Comparison of ENCODE assay signal across 9 cellular contexts in genomic region chr2:12716250-12717190, GRCh38. TPM values are rescaled to one million over a fixed set of nuclear protein-coding genes. Genes with fewer than 3 reads are reported as not detected.
DNase-seq lines count a peak whose midpoint lies in the region; ATAC-seq, FAIRE-seq and TF ChIP-seq lines count a peak whose summit lies in the region.
"Had no signal": no experiment of that assay in that cellular context is flagged by ENCODE, and none has a peak within 500 bp of the region (broad histone marks: within the 10 kb centered on the region; RNA-seq: fewer than 3 reads in every experiment).

TSS of gene TRIB2 (plus strand) at chr2:12716936. CDS start at chr2:12718308, 1,372 bp downstream.

- peaks cover 46% of the 10 kb centered on the region for H3K4me1 Mint-ChIP-seq in CD14-positive monocyte
- peaks cover 24% of the 10 kb centered on the region for H3K4me1 Mint-ChIP-seq in endothelial cell (ENCODE audit: unreplicated experiment)
- peaks cover 45% of the 10 kb centered on the region for H3K4me1 Mint-ChIP-seq in mesothelial cell of epicardium

- DNase-seq in CD14-positive monocyte (ENCODE audit: low spot score) (no peak), HTR-8/SVneo (ENCODE audit: insufficient read length, low spot score) (peak; percentile 71), endothelial cell (ENCODE audit: low spot score) (peak; percentile 81), mesothelial cell of epicardium (ENCODE audit: low spot score in 2 of 2, unreplicated experiment in 2 of 2) (peak; percentile 58 to 76)
- peak; percentile 90 for DNase-seq in activated CD8-positive, alpha-beta memory T cell treated with anti-CD3 and anti-CD28 coated beads, Interleukin-2, amount 50 U/mL, for 48 hours
- peak; percentile 82 to 83 for DNase-seq in stimulated activated CD8-positive, alpha-beta memory T cell treated with anti-CD3 and anti-CD28 coated beads, Interleukin-15, amount 100 ng/mL, for 4 hours (ENCODE audit: low read depth in 2 of 2)

- peaks cover 33% of the 10 kb centered on the region for H3K4me1 ChIP-seq in OCI-LY1 (ENCODE audit: insufficient read depth, low read length, severe bottlenecking)

- ATAC-seq in GM19463 (IDR thresholded peaks at IDR 0.05; ENCODE audit: unreplicated experiment), result peak; percentile 46

- peaks cover 25% of the 10 kb centered on the region for H3K36me3 ChIP-seq in OCI-LY1 (ENCODE audit: insufficient read depth, low read length)

- no peaks in the 10 kb centered on the region for H4K20me1 ChIP-seq in OCI-LY1 (ENCODE audit: insufficient read depth, low read length)

- H3K9me3 Mint-ChIP-seq in CD14-positive monocyte (peaks cover 0 to 27% (median 14%) of the 10 kb centered on the region in 7 donors), endothelial cell (ENCODE audit: unreplicated experiment) (no peaks in the 10 kb centered on the region), mesothelial cell of epicardium (no peaks in the 10 kb centered on the region)

- no peaks in the 10 kb centered on the region for H3F3A ChIP-seq in OCI-LY1 (ENCODE audit: insufficient read depth, low read length)

- H3K4me2 ChIP-seq in OCI-LY1 (ENCODE audit: low read length), result peak within 1 kb of the TSS; percentile 88

- FAIRE-seq in HTR-8/SVneo (lab: Jason Lieb, UNC), result no peak
- FAIRE-seq: colon had no signal

- H3K27me3 Mint-ChIP-seq in CD14-positive monocyte (ENCODE audit: low read depth in 3 of 3) (peaks cover 47 to 75% (median 58%) of the 10 kb centered on the region in 3 donors), endothelial cell (ENCODE audit: unreplicated experiment) (peaks cover 17% of the 10 kb centered on the region), mesothelial cell of epicardium (ENCODE audit: low read depth) (peaks cover 2% of the 10 kb centered on the region)

- H3K27ac Mint-ChIP-seq in CD14-positive monocyte (peak within 1 kb of the TSS in 6 of 7 donors; percentile 15 to 83 (median 64)), endothelial cell (ENCODE audit: unreplicated experiment) (peak within 1 kb of the TSS; percentile 93), mesothelial cell of epicardium (peak within 1 kb of the TSS; percentile 90)

- peak within 1 kb of the TSS; percentile 83 for H3K27ac ChIP-seq in OCI-LY1 (ENCODE audit: low read depth, low read length, poor library complexity, severe bottlenecking)

- intact Hi-C loops in CD14-positive monocyte (cut with micrococcal nuclease), result loop anchor here in 1 of 2 donors (10.0 kb wide), 1 partner anchor 272 kb away; no protein-coding TSS in a partner anchor

- no peaks in the 10 kb centered on the region for H3K9me3 ChIP-seq in OCI-LY1 (ENCODE audit: low read length)

- H3K4me3 Mint-ChIP-seq in CD14-positive monocyte (peak within 1 kb of the TSS; percentile 97 to 98), endothelial cell (ENCODE audit: unreplicated experiment) (peak within 1 kb of the TSS; percentile 95), mesothelial cell of epicardium (peak within 1 kb of the TSS; percentile 93)

- peak; percentile 42 for TF ChIP-seq CTCF in CD14-positive monocyte (IDR thresholded peaks at IDR 0.05)
- no peak for TF ChIP-seq CTCF in OCI-LY1 (IDR thresholded peaks at IDR 0.05; ENCODE audit: low read length)
- TF ChIP-seq CTCF in endothelial cell (IDR thresholded peaks at IDR 0.05; ENCODE audit: unreplicated experiment), result no peak
- no peak for TF ChIP-seq CTCF in mesothelial cell of epicardium (IDR thresholded peaks at IDR 0.05; ENCODE audit: unreplicated experiment)

- H3K27me3 ChIP-seq in OCI-LY1 (ENCODE audit: insufficient read depth, low read length), result no peaks in the 10 kb centered on the region

- H3K79me2 ChIP-seq in OCI-LY1 (ENCODE audit: insufficient read depth, low read length), result peaks cover 41% of the 10 kb centered on the region

- no peaks in the 10 kb centered on the region for H3K9me2 ChIP-seq in OCI-LY1 (ENCODE audit: low read depth, low read length)

- peak within 1 kb of the TSS; percentile 91 for H3K4me3 ChIP-seq in OCI-LY1 (ENCODE audit: low read depth, low read length, poor library complexity, severe bottlenecking)

- peaks cover 15 to 19% of the 10 kb centered on the region in 2 donors for H3K36me3 Mint-ChIP-seq in CD14-positive monocyte
- H3K36me3 Mint-ChIP-seq in endothelial cell (ENCODE audit: low read depth, unreplicated experiment), result no peaks in the 10 kb centered on the region
- no peaks in the 10 kb centered on the region for H3K36me3 Mint-ChIP-seq in mesothelial cell of epicardium

- peak within 1 kb of the TSS; percentile 93 for H3K9ac ChIP-seq in OCI-LY1 (ENCODE audit: low read length)

- no peak within 1 kb of the TSS for H2AFZ ChIP-seq in OCI-LY1 (ENCODE audit: low read length)

RNA-seq across cellular contexts. Expression of gene TRIB2, which starts in this region (rescaled TPM):
- polyA plus RNA-seq in CD14-positive monocyte, result under 1 TPM; 0.29 to 0.51 TPM
- total RNA-seq in endothelial cell (ENCODE audit: unreplicated experiment), result 10.1 TPM
- total RNA-seq in mesothelial cell of epicardium, result 21.1 to 25.4 TPM (median 23.7 TPM) in 3 replicates
